ENCODE assay signal across 9 cellular contexts in genomic region chr13:93226623-93227279, GRCh38. TPM values are rescaled to one million over a fixed set of nuclear protein-coding genes. Genes with fewer than 3 reads are reported as not detected.
A peak's percentile ranks its signal among the peaks of the same experiment; 100 is the strongest.
DNase-seq lines count a peak whose midpoint lies in the region; ATAC-seq, FAIRE-seq and TF ChIP-seq lines count a peak whose summit lies in the region.
"Had no signal": no experiment of that assay in that cellular context is flagged by ENCODE, and none has a peak within 500 bp of the region (broad histone marks: within the 10 kb centered on the region; RNA-seq: fewer than 3 reads in every experiment).

Gene GPC6 (plus strand): TSS chr13:93226807.

- TF ChIP-seq POLR2A in H1 (IDR thresholded peaks at IDR 0.05; ENCODE audit: control extremely low read depth in 1 of 2, low read depth in 2 of 2, low read length in 2 of 2): no peak

- H2AK5ac ChIP-seq in H1 (ENCODE audit: low read depth, low read length): no peak within 1 kb of the TSS

- no peak within 1 kb of the TSS for H3K14ac ChIP-seq in H1 (ENCODE audit: insufficient read length)

- H3K56ac ChIP-seq in H1 (replicated peaks; ENCODE audit: insufficient read length, low read depth, low read length): peak within 1 kb of the TSS; percentile 48

- H4K91ac ChIP-seq in H1 (replicated peaks; ENCODE audit: insufficient read length, low read length): peak within 1 kb of the TSS; percentile 77

- peak within 1 kb of the TSS; percentile 37; the same call in 1 of the 2 replicates for H2AFZ ChIP-seq in H1 (ENCODE audit: low read length)

- FAIRE-seq in H1 (lab: Jason Lieb, UNC) (peak; percentile 88), urothelium cell line (lab: Jason Lieb, UNC) (no peak)

- peak within 1 kb of the TSS; percentile 66 to 80 (median 75) for H3K9ac ChIP-seq in H1 (replicated peaks in 1 of 4; ENCODE audit: extremely low read depth in 1 of 4, low read depth in 3 of 4, low read length in 3 of 4)
- H3K9ac ChIP-seq: BLaER1 had no signal

- H3K27me3 ChIP-seq in H1 (replicated peaks in 1 of 4; ENCODE audit: control insufficient read depth in 3 of 4, extremely low read depth in 1 of 4, insufficient read depth in 3 of 4, low read length in 3 of 4): no peaks in the 10 kb centered on the region
- peaks cover 52% of the 10 kb centered on the region for H3K27me3 ChIP-seq in CD4-positive, alpha-beta T cell (ENCODE audit: control insufficient read depth, insufficient read depth, low read length)
- H3K27me3 ChIP-seq: BLaER1 had no signal

- POLR2A ChIA-PET in activated CD8-positive, alpha-beta T cell treated with anti-CD3 and anti-CD28 coated beads, Interleukin-2, amount 10 ng/mL, durations not matched to agents 7 days and 5 days (lab: Charles Lee): no interaction called here
- POLR2A ChIA-PET in activated CD8-positive, alpha-beta T cell treated with anti-CD3 and anti-CD28 coated beads for 36 hours (lab: Charles Lee): no interaction called here
- POLR2A ChIA-PET in H1 (lab: Charles Lee; ENCODE audit: partially characterized antibody): interaction anchor here (1.5 to 2.3 kb wide), 4 partner anchors 9 to 221 kb away, joined by 3 to 23 read pairs (median 6); no protein-coding TSS in a partner anchor
- POLR2A ChIA-PET in CD4-positive, alpha-beta T cell (lab: Charles Lee): no interaction called here

- H3K79me1 ChIP-seq in H1 (ENCODE audit: low read depth, low read length): no peaks in the 10 kb centered on the region

- no peak within 1 kb of the TSS for H3K27ac ChIP-seq in H1 (ENCODE audit: low read depth, low read length)
- H3K27ac ChIP-seq in CD4-positive, alpha-beta T cell (ENCODE audit: low read depth, low read length): no peak within 1 kb of the TSS
- H3K27ac ChIP-seq: BLaER1 had no signal

- H4K8ac ChIP-seq in H1 (ENCODE audit: extremely low read depth, insufficient read depth, low read length): peak within 1 kb of the TSS; percentile 17; the same call in 1 of the 2 replicates

- peak within 1 kb of the TSS; percentile 79; the same call in 1 of the 2 replicates for H2BK5ac ChIP-seq in H1 (ENCODE audit: low read depth, low read length)

- no peak for DNase-seq in activated CD8-positive, alpha-beta T cell treated with anti-CD3 and anti-CD28 coated beads, Interleukin-2, amount 10 ng/mL, durations not matched to agents 7 days and 5 days
- no peak for DNase-seq in activated CD8-positive, alpha-beta T cell treated with anti-CD3 and anti-CD28 coated beads for 36 hours
- peak; percentile 99 for DNase-seq in NCI-H82 treated with DMSO at 0.1 percent for 48 hours (lab: John Stamatoyannopoulos, UW; ENCODE audit: unreplicated experiment)
- no peak for DNase-seq in H1 (ENCODE audit: low read depth in 1 of 2, low spot score in 2 of 2)
- peak; percentile 66 for DNase-seq in medulla oblongata (ENCODE audit: extremely low spot score)
- DNase-seq in urothelium cell line (ENCODE audit: low spot score): peak; percentile 59
- DNase-seq in CD4-positive, alpha-beta T cell: no peak

- H3K4ac ChIP-seq in H1 (replicated peaks; ENCODE audit: insufficient read length, low read depth, low read length): peak within 1 kb of the TSS; percentile 50

- peaks cover 0 to 20% of the 10 kb centered on the region in 2 experiments; a peak in 2 of 4 replicates for H3K79me2 ChIP-seq in H1 (ENCODE audit: control insufficient read depth in 1 of 2, insufficient read depth in 2 of 2, low read length in 2 of 2)

- 3% methylated on average over 17 of the region's 31 CpGs; no CpG with 5 or more reads in 1 of the 2 experiments for WGBS in H1 (ENCODE audit: extremely low coverage in 1 of 2, insufficient coverage in 1 of 2, insufficient read length in 1 of 2, insufficient replicate concordance in 2 of 2, low coverage in 1 of 2, low lambda C conversion rate in 2 of 2, missing lambda C conversion rate in 1 of 2), 2 experiments

- no peak within 1 kb of the TSS for H3K23ac ChIP-seq in H1 (ENCODE audit: insufficient read length)

- no peaks in the 10 kb centered on the region for H3K36me3 ChIP-seq in H1 (ENCODE audit: control insufficient read depth in 2 of 4, insufficient read depth in 4 of 4, low read length in 3 of 4)
- H3K36me3 ChIP-seq: BLaER1 had no signal

- ATAC-seq in activated CD8-positive, alpha-beta T cell treated with anti-CD3 and anti-CD28 coated beads, Interleukin-2, amount 10 ng/mL, durations not matched to agents 7 days and 5 days: no peak
- ATAC-seq in activated CD8-positive, alpha-beta T cell treated with anti-CD3 and anti-CD28 coated beads for 36 hours: no peak
- ATAC-seq in CD4-positive, alpha-beta T cell (ENCODE audit: poor library complexity): no peak
- no peak for ATAC-seq in HG03175 (IDR thresholded peaks at IDR 0.05; ENCODE audit: unreplicated experiment)

- H3K4me2 ChIP-seq in H1 (ENCODE audit: insufficient read depth in 1 of 2, low read depth in 2 of 2, low read length in 2 of 2): peak within 1 kb of the TSS; percentile 88 to 98
- H3K4me2 ChIP-seq: BLaER1 had no signal

- peak within 1 kb of the TSS; percentile 76 for H3K18ac ChIP-seq in H1 (ENCODE audit: extremely low read depth, low read length)

- peak within 1 kb of the TSS; percentile 55 for H2BK120ac ChIP-seq in H1 (replicated peaks; ENCODE audit: low read depth, low read length)

- H3K9me3 Mint-ChIP-seq in activated CD8-positive, alpha-beta T cell treated with anti-CD3 and anti-CD28 coated beads, Interleukin-2, amount 10 ng/mL, durations not matched to agents 7 days and 5 days (ENCODE audit: insufficient read depth): no peaks in the 10 kb centered on the region
- no peaks in the 10 kb centered on the region for H3K9me3 Mint-ChIP-seq in activated CD8-positive, alpha-beta T cell treated with anti-CD3 and anti-CD28 coated beads for 36 hours
- H3K9me3 Mint-ChIP-seq in CD4-positive, alpha-beta T cell: no peaks in the 10 kb centered on the region

- no peak within 1 kb of the TSS for H4K5ac ChIP-seq in H1 (ENCODE audit: insufficient read length, low read depth, low read length)

- no peak within 1 kb of the TSS; the same call in 1 of the 2 replicates for H2BK15ac ChIP-seq in H1 (ENCODE audit: low read length)

- no peaks in the 10 kb centered on the region for H3K9me3 ChIP-seq in H1 (ENCODE audit: insufficient read depth in 2 of 2, low read depth in 1 of 2, low read length in 1 of 2)
- H3K9me3 ChIP-seq in CD4-positive, alpha-beta T cell (ENCODE audit: control insufficient read depth, low read length): no peaks in the 10 kb centered on the region

- H2BK12ac ChIP-seq in H1 (ENCODE audit: low read depth, low read length): 0 out of 2 replicates have a peak within 1 kb of the TSS, but pooled peaks have one; percentile 33

- peaks cover 29% of the 10 kb centered on the region for H3K27me3 Mint-ChIP-seq in activated CD8-positive, alpha-beta T cell treated with anti-CD3 and anti-CD28 coated beads, Interleukin-2, amount 10 ng/mL, durations not matched to agents 7 days and 5 days (ENCODE audit: low read depth)
- H3K27me3 Mint-ChIP-seq in activated CD8-positive, alpha-beta T cell treated with anti-CD3 and anti-CD28 coated beads for 36 hours: peaks cover 45% of the 10 kb centered on the region
- peaks cover 52% of the 10 kb centered on the region for H3K27me3 Mint-ChIP-seq in CD4-positive, alpha-beta T cell

- CTCF ChIA-PET in activated CD8-positive, alpha-beta T cell treated with anti-CD3 and anti-CD28 coated beads, Interleukin-2, amount 10 ng/mL, durations not matched to agents 7 days and 5 days (lab: Charles Lee): no interaction called here
- CTCF ChIA-PET in activated CD8-positive, alpha-beta T cell treated with anti-CD3 and anti-CD28 coated beads for 36 hours (lab: Charles Lee): no interaction called here
- CTCF ChIA-PET in H1 (lab: Charles Lee; ENCODE audit: partially characterized antibody): interaction anchor here (0.6 to 2.7 kb wide), 7 partner anchors 16 to 1392 kb away, joined by 3 to 10 read pairs (median 4); no protein-coding TSS in a partner anchor
- CTCF ChIA-PET in CD4-positive, alpha-beta T cell (lab: Charles Lee): no interaction called here

- no peak within 1 kb of the TSS; the same call in 1 of the 2 replicates for H2BK20ac ChIP-seq in H1 (ENCODE audit: low read length)

- H3K4me3 ChIP-seq in H1 (ENCODE audit: extremely low read depth in 1 of 4, insufficient read depth in 2 of 4, low read depth in 3 of 4, low read length in 4 of 4): peak within 1 kb of the TSS; percentile 81 to 89 (median 84)
- H3K4me3 ChIP-seq: BLaER1 had no signal

- peaks cover 2% of the 10 kb centered on the region for H3K4me1 Mint-ChIP-seq in activated CD8-positive, alpha-beta T cell treated with anti-CD3 and anti-CD28 coated beads, Interleukin-2, amount 10 ng/mL, durations not matched to agents 7 days and 5 days (ENCODE audit: low read depth)
- no peaks in the 10 kb centered on the region for H3K4me1 Mint-ChIP-seq in activated CD8-positive, alpha-beta T cell treated with anti-CD3 and anti-CD28 coated beads for 36 hours (ENCODE audit: low read depth)
- H3K4me1 Mint-ChIP-seq in CD4-positive, alpha-beta T cell (ENCODE audit: low read depth): no peaks in the 10 kb centered on the region

- intact Hi-C loops in activated CD8-positive, alpha-beta T cell treated with anti-CD3 and anti-CD28 coated beads for 36 hours (cut with micrococcal nuclease): no loop called here
- intact Hi-C loops in CD4-positive, alpha-beta T cell (cut with DNase I, micrococcal nuclease): no loop called here

- H3K4me3 Mint-ChIP-seq in activated CD8-positive, alpha-beta T cell treated with anti-CD3 and anti-CD28 coated beads, Interleukin-2, amount 10 ng/mL, durations not matched to agents 7 days and 5 days: no peak within 1 kb of the TSS
- H3K4me3 Mint-ChIP-seq in activated CD8-positive, alpha-beta T cell treated with anti-CD3 and anti-CD28 coated beads for 36 hours: no peak within 1 kb of the TSS
- H3K4me3 Mint-ChIP-seq in CD4-positive, alpha-beta T cell: no peak within 1 kb of the TSS

- H3K27ac Mint-ChIP-seq in activated CD8-positive, alpha-beta T cell treated with anti-CD3 and anti-CD28 coated beads, Interleukin-2, amount 10 ng/mL, durations not matched to agents 7 days and 5 days: peak within 1 kb of the TSS; percentile 36
- no peak within 1 kb of the TSS for H3K27ac Mint-ChIP-seq in activated CD8-positive, alpha-beta T cell treated with anti-CD3 and anti-CD28 coated beads for 36 hours
- H3K27ac Mint-ChIP-seq in CD4-positive, alpha-beta T cell: no peak within 1 kb of the TSS

- no peaks in the 10 kb centered on the region for H4K20me1 ChIP-seq in H1 (replicated peaks in 1 of 2; ENCODE audit: control insufficient read depth in 1 of 2, insufficient read depth in 2 of 2, low read length in 2 of 2)
- H4K20me1 ChIP-seq: BLaER1 had no signal

- TF ChIP-seq CTCF in activated CD8-positive, alpha-beta T cell treated with anti-CD3 and anti-CD28 coated beads for 36 hours (IDR thresholded peaks at IDR 0.05): no peak
- TF ChIP-seq CTCF in H1 (IDR thresholded peaks at IDR 0.05; ENCODE audit: control extremely low read depth in 1 of 3, insufficient read depth in 1 of 3, low read depth in 1 of 3, low read length in 3 of 3): no peak
- no peak for TF ChIP-seq CTCF in CD4-positive, alpha-beta T cell (IDR thresholded peaks at IDR 0.05)

- no peaks in the 10 kb centered on the region for H3K36me3 Mint-ChIP-seq in activated CD8-positive, alpha-beta T cell treated with anti-CD3 and anti-CD28 coated beads, Interleukin-2, amount 10 ng/mL, durations not matched to agents 7 days and 5 days (ENCODE audit: low read depth)
- no peaks in the 10 kb centered on the region for H3K36me3 Mint-ChIP-seq in activated CD8-positive, alpha-beta T cell treated with anti-CD3 and anti-CD28 coated beads for 36 hours (ENCODE audit: low read depth)
- H3K36me3 Mint-ChIP-seq in CD4-positive, alpha-beta T cell (ENCODE audit: low read depth): no peaks in the 10 kb centered on the region

- peaks cover 11% of the 10 kb centered on the region; the same call in 1 of the 2 replicates for H3K23me2 ChIP-seq in H1 (ENCODE audit: low read depth, low read length)

- peak in 1 of 2 experiments; percentile 4; a peak in 1 of 4 replicates for TF ChIP-seq RAD21 in H1 (IDR thresholded peaks at IDR 0.05 in 1 of 2, conservative IDR thresholded peaks at IDR 0.05 in 1 of 2; ENCODE audit: low read depth in 2 of 2, low read length in 2 of 2)

- TF ChIP-seq EP300 in H1 (IDR thresholded peaks at IDR 0.05; ENCODE audit: borderline replicate concordance in 1 of 2, low read depth in 2 of 2, low read length in 2 of 2): no peak

- H3K4me1 ChIP-seq in H1 (replicated peaks in 1 of 4; ENCODE audit: control insufficient read depth in 3 of 4, insufficient read depth in 4 of 4, low read length in 3 of 4): peaks cover 0 to 14% (median 13%) of the 10 kb centered on the region in 4 experiments; a peak in 6 of 7 replicates
- H3K4me1 ChIP-seq: BLaER1 had no signal

RNA-seq across cellular contexts. Expression of gene GPC6, which starts in this region (rescaled TPM):
- not detected for total RNA-seq in activated CD8-positive, alpha-beta T cell treated with anti-CD3 and anti-CD28 coated beads, Interleukin-2, amount 10 ng/mL, durations not matched to agents 7 days and 5 days
- total RNA-seq in activated CD8-positive, alpha-beta T cell treated with anti-CD3 and anti-CD28 coated beads for 36 hours: not detected
- 12.0 and 14.2 TPM in 2 replicates for total RNA-seq in H1 (2021; fragmentation: NEBNext Ultra II Directional; extraction: Animal tissue kit (Norgen Biotek cat#: 25700))
- polyA plus RNA-seq in H1 (2011; rRNA removed): 4.1 and 5.4 TPM in 2 replicates
- polyA plus RNA-seq in H1 (2011; cell fraction: cytosol; rRNA removed): 5.9 TPM
- 7.8 TPM for polyA plus RNA-seq in H1 (2011; cell fraction: nucleus; rRNA removed)
- 8.2 to 11.6 TPM (median 9.7 TPM) in 4 replicates for polyA plus RNA-seq in H1 (2012, experiment 1 of 2)
- polyA plus RNA-seq in H1 (2012, experiment 2 of 2): 0.83 TPM
- 29.0 TPM for polyA plus RNA-seq in H1 (2013, experiment 1 of 2)
- polyA plus RNA-seq in H1 (2013, experiment 2 of 2): 29.3 TPM
- polyA minus RNA-seq in H1 (2011; rRNA and poly(A)+ RNA removed): 21.9 and 32.2 TPM in 2 replicates
- polyA minus RNA-seq in H1 (2011; cell fraction: cytosol; rRNA and poly(A)+ RNA removed): 14.8 TPM
- polyA minus RNA-seq in H1 (2011; cell fraction: nucleus; rRNA and poly(A)+ RNA removed): 24.6 TPM
- not detected for total RNA-seq in CD4-positive, alpha-beta T cell

Comparison
In these comparisons a context has a peak if more than half of its experiments do, and no peak if none do; other contexts are left out.
1. RNA of gene GPC6 (total RNA-seq): 12.0 to 14.2 TPM in H1; not detected in activated CD8-positive, alpha-beta T cell treated with anti-CD3 and anti-CD28 coated beads for 36 hours, not detected in activated CD8-positive, alpha-beta T cell treated with anti-CD3 and anti-CD28 coated beads, Interleukin-2, amount 10 ng/mL, durations not matched to agents 7 days and 5 days and not detected in CD4-positive, alpha-beta T cell; every median in the first group is over 10 times any median in the second.
2. DNase-seq: peak in NCI-H82 treated with DMSO at 0.1 percent for 48 hours (single experiment), medulla oblongata (single experiment) and urothelium cell line (single experiment); none in activated CD8-positive, alpha-beta T cell treated with anti-CD3 and anti-CD28 coated beads, Interleukin-2, amount 10 ng/mL, durations not matched to agents 7 days and 5 days (single experiment), activated CD8-positive, alpha-beta T cell treated with anti-CD3 and anti-CD28 coated beads for 36 hours (single experiment), H1 (0 of 2) and CD4-positive, alpha-beta T cell (0 of 10).